Comparison of ENCODE assay signal across 2 cellular contexts in genomic region chr2:161095314-161095713, GRCh38.
TF ChIP-seq lines count a peak whose summit lies in the region.

No MANE protein-coding gene starts in this region.

TF ChIP-seq in HepG2, 621 proteins besides CTCF, POLR2A, EP300 and RAD21 (continues in another document):
- TF ChIP-seq GABPB1 (CRISPR knock-in tag; IDR thresholded peaks at IDR 0.05), result no peak
- TF ChIP-seq TAF1 (CRISPR knock-in tag; IDR thresholded peaks at IDR 0.05), result no peak
- no peak for TF ChIP-seq CREB3 (CRISPR knock-in tag; IDR thresholded peaks at IDR 0.05)
- TF ChIP-seq ZNF556 (CRISPR knock-in tag; IDR thresholded peaks at IDR 0.05; ENCODE audit: borderline replicate concordance), result no peak
- no peak for TF ChIP-seq ZNF446 (CRISPR knock-in tag; IDR thresholded peaks at IDR 0.05)
- TF ChIP-seq AHDC1 (CRISPR knock-in tag; IDR thresholded peaks at IDR 0.05; ENCODE audit: borderline replicate concordance), result peak; percentile 68; the same call in 1 of the 2 replicates
- no peak for TF ChIP-seq RFX1 (IDR thresholded peaks at IDR 0.05)
- TF ChIP-seq HMGA1 (CRISPR knock-in tag; conservative IDR thresholded peaks at IDR 0.05), result no peak
- TF ChIP-seq THAP8 (CRISPR knock-in tag; IDR thresholded peaks at IDR 0.05; ENCODE audit: borderline replicate concordance), result no peak
- no peak for TF ChIP-seq NR1H2 (CRISPR knock-in tag; IDR thresholded peaks at IDR 0.05; ENCODE audit: borderline replicate concordance, low read depth)
- no peak for TF ChIP-seq FOXO4 (CRISPR knock-in tag; conservative IDR thresholded peaks at IDR 0.05)
- TF ChIP-seq ELF4 (CRISPR knock-in tag; IDR thresholded peaks at IDR 0.05; ENCODE audit: borderline replicate concordance), result no peak
- TF ChIP-seq LCORL (IDR thresholded peaks at IDR 0.05), result no peak
- TF ChIP-seq LCORL (CRISPR knock-in tag; IDR thresholded peaks at IDR 0.05), result no peak
- no peak for TF ChIP-seq ZNF547 (CRISPR knock-in tag; IDR thresholded peaks at IDR 0.05)
- TF ChIP-seq ZNF512B (CRISPR knock-in tag; IDR thresholded peaks at IDR 0.05; ENCODE audit: borderline replicate concordance), result no peak

TF ChIP-seq in H1, 55 proteins besides CTCF, POLR2A, EP300 and RAD21:
- no peak for TF ChIP-seq ATF3 (IDR thresholded peaks at IDR 0.05; ENCODE audit: insufficient read depth, low read depth, low read length)
- no peak for TF ChIP-seq CBX8 (IDR thresholded peaks at IDR 0.05; ENCODE audit: borderline replicate concordance, low read depth, low read length)
- TF ChIP-seq PHF8 (conservative IDR thresholded peaks at IDR 0.05; ENCODE audit: low read depth, low read length), result no peak
- TF ChIP-seq JUND (IDR thresholded peaks at IDR 0.05; ENCODE audit: low read length), result no peak
- no peak for TF ChIP-seq MAX (IDR thresholded peaks at IDR 0.05)
- TF ChIP-seq POLR2AphosphoS5 (IDR thresholded peaks at IDR 0.05; ENCODE audit: low read depth, low read length), result no peak
- no peak for TF ChIP-seq SUZ12 (IDR thresholded peaks at IDR 0.05; ENCODE audit: low read length)
- TF ChIP-seq TEAD4 (IDR thresholded peaks at IDR 0.05; ENCODE audit: low read depth, low read length), result no peak
- no peak for TF ChIP-seq CREB1 (IDR thresholded peaks at IDR 0.05)
- no peak for TF ChIP-seq SRF (IDR thresholded peaks at IDR 0.05; ENCODE audit: low read depth, low read length)
- no peak for TF ChIP-seq KDM1A (IDR thresholded peaks at IDR 0.05; ENCODE audit: borderline replicate concordance, low read length)
- TF ChIP-seq BCL11A (IDR thresholded peaks at IDR 0.05; ENCODE audit: low read depth in 2 of 2, low read length in 2 of 2), result no peak
- TF ChIP-seq ZNF274 (IDR thresholded peaks at IDR 0.05; ENCODE audit: borderline replicate concordance, extremely low read depth, low read length), result no peak
- TF ChIP-seq RFX5 (IDR thresholded peaks at IDR 0.05; ENCODE audit: borderline replicate concordance, low read depth, low read length), result no peak
- no peak for TF ChIP-seq RBBP5 (IDR thresholded peaks at IDR 0.05; ENCODE audit: borderline replicate concordance, low read depth, low read length)
- no peak for TF ChIP-seq BACH1 (IDR thresholded peaks at IDR 0.05; ENCODE audit: low read length)
TF ChIP-seq in H1: peak in this region for 0.
